Comparison of ENCODE assay signal across 11 cellular contexts in the genomic region with DNA sequence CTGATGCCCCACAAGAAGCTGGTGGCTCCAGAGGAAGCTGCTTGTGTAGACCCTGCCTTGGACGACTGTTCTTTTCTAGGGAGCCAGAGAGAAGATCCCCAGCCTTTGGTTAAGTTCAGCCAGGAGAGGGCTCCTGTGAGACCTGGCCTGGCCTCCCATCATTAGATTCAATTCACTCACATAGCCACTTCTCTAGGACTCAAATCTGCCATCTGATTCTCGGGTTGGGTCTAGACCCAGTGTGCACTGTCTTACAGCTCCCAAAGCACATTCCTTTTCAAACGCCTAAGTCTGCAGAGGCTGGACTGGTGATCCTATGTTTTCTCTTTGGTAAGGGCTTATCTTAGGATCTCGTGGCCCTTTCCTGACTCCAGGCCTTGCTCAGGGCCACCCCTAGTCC.
DNase-seq lines count a peak whose midpoint lies in the region; ATAC-seq and TF ChIP-seq lines count a peak whose summit lies in the region.
"Had no signal": no experiment of that assay in that cellular context is flagged by ENCODE, and none has a peak within 500 bp of the region (broad histone marks: within the 10 kb centered on the region; RNA-seq: fewer than 3 reads in every experiment).

No MANE protein-coding gene starts in this region.

- POLR2A ChIA-PET in RWPE1 (lab: Yijun Ruan, JAX; ENCODE audit: low non-redundant PET): no interaction called here

- TF ChIP-seq CTCF in GM12874 (IDR thresholded peaks at IDR 0.05; ENCODE audit: insufficient read depth, low read depth, low read length): 0 out of 2 replicates have a peak, but pooled peaks have one; percentile 2
- no peak for TF ChIP-seq CTCF in RWPE1 (conservative IDR thresholded peaks at IDR 0.05; ENCODE audit: low read depth)

- ATAC-seq in HG03280 (IDR thresholded peaks at IDR 0.05; ENCODE audit: unreplicated experiment): no peak

- H3K27ac ChIP-seq in RWPE1: no peak overlapping the region
- H3K27ac ChIP-seq: BLaER1 had no signal

- DNase-seq in 8988T (peak; percentile 10), SK-N-DZ (ENCODE audit: low spot score) (peak; percentile 14), iPS-NIHi7 (ENCODE audit: extremely low spot score) (peak; percentile 72), RWPE1 (ENCODE audit: low spot score) (no peak), SHP77 treated with DMSO at 0.1 percent for 48 hours (lab: John Stamatoyannopoulos, UW) (no peak), DMS114 treated with DMSO at 0.1 percent for 48 hours (lab: John Stamatoyannopoulos, UW; ENCODE audit: unreplicated experiment) (no peak)
- DNase-seq: activated naive CD8-positive, alpha-beta T cell treated with anti-CD3 and anti-CD28 coated beads, Interleukin-2, amount 10 ng/mL, durations not matched to agents 7 days and 5 days; glutamatergic neuron had no signal

- CTCF ChIA-PET in RWPE1 (lab: Yijun Ruan, JAX): interaction anchor here (1.0 kb wide), 1 partner anchor 65 kb away, joined by 5 read pairs; no protein-coding TSS in a partner anchor

Comparison
In these comparisons a context has a peak if more than half of its experiments do, and no peak if none do; other contexts are left out.
1. DNase-seq: peak in 8988T (single experiment), SK-N-DZ (single experiment) and iPS-NIHi7 (single experiment); none in RWPE1 (single experiment), SHP77 treated with DMSO at 0.1 percent for 48 hours (single experiment) and DMS114 treated with DMSO at 0.1 percent for 48 hours (single experiment).